ENCODE assay signal across 14 cellular contexts in genomic region chr9:97570899-97571298, GRCh38.
DNase-seq lines count a peak whose midpoint lies in the region; ATAC-seq and TF ChIP-seq lines count a peak whose summit lies in the region.
"Had no signal": no experiment of that assay in that cellular context is flagged by ENCODE, and none has a peak within 500 bp of the region (broad histone marks: within the 10 kb centered on the region; RNA-seq: fewer than 3 reads in every experiment).

No MANE protein-coding gene starts in this region.

- peak; percentile 92 to 96 (median 94) for ATAC-seq in heart left ventricle
- no peak for ATAC-seq in GM19324 (IDR thresholded peaks at IDR 0.05; ENCODE audit: low FRiP score, unreplicated experiment)
- no peak for ATAC-seq in HG02852 (IDR thresholded peaks at IDR 0.05; ENCODE audit: unreplicated experiment)
- ATAC-seq: K562 had no signal

- TF ChIP-seq POLR2A in heart left ventricle (IDR thresholded peaks at IDR 0.05): no peak

- intact Hi-C loops in heart left ventricle (cut with DNase I): no loop called here

- H3K27ac ChIP-seq in angular gyrus (ENCODE audit: low read depth, low read length) (peak overlapping the region; percentile 46), heart left ventricle (peak overlapping the region in 10 of 12 donors; percentile 39 to 80 (median 70))
- H3K27ac ChIP-seq: ovary, SK-N-MC had no signal

- H3K36me3 ChIP-seq in heart left ventricle (peaks cover 0 to 72% (median 46%) of the 10 kb centered on the region in 9 donors), BE2C (peaks cover 96% of the 10 kb centered on the region)
- H3K36me3 ChIP-seq: ovary had no signal

- peak; percentile 80 for DNase-seq in DMS 273 (lab: John Stamatoyannopoulos, UW; ENCODE audit: unreplicated experiment)
- DNase-seq in heart left ventricle: peak; percentile 81 to 93 (median 81)
- peak; percentile 57 for DNase-seq in pons (ENCODE audit: low spot score)
- no peak for DNase-seq in HT-29 (ENCODE audit: low spot score)
- DNase-seq in BE2C: no peak
- DNase-seq: DND-41; esophagus squamous epithelium; ovary; stimulated activated CD4-positive, alpha-beta T cell treated with anti-CD3 and anti-CD28 coated beads, Interleukin-2, amount 100 ng/mL, for 24 hours had no signal

- no peaks in the 10 kb centered on the region for H3K9me3 ChIP-seq in heart left ventricle
- no peaks in the 10 kb centered on the region for H3K9me3 ChIP-seq in BE2C
- H3K9me3 ChIP-seq: esophagus squamous epithelium, ovary had no signal

- H3K4me1 ChIP-seq in heart left ventricle (peaks cover 0 to 25% (median 7%) of the 10 kb centered on the region in 12 donors), BE2C (peaks cover 5% of the 10 kb centered on the region)

- H3K4me3 ChIP-seq in heart left ventricle: no peak overlapping the region
- no peak overlapping the region for H3K4me3 ChIP-seq in BE2C (ENCODE audit: low read depth, low read length)
- H3K4me3 ChIP-seq: esophagus squamous epithelium, K562, ovary, SK-N-MC had no signal

- 35 to 69% (median 54%) methylated on average over 6 of the region's 6 CpGs for WGBS in heart left ventricle, 4 donors

- H3K27me3 ChIP-seq in heart left ventricle: no peaks in the 10 kb centered on the region
- no peaks in the 10 kb centered on the region for H3K27me3 ChIP-seq in BE2C
- H3K27me3 ChIP-seq: esophagus squamous epithelium, ovary had no signal

- no peak for TF ChIP-seq CTCF in heart left ventricle (IDR thresholded peaks at IDR 0.05)
- TF ChIP-seq CTCF in BE2C (IDR thresholded peaks at IDR 0.05; ENCODE audit: low read depth, low read length): no peak

Comparison
In these comparisons a context has a peak if more than half of its experiments do, and no peak if none do; other contexts are left out.
1. DNase-seq: peak in DMS 273 (single experiment), heart left ventricle (5 of 5) and pons (single experiment); none in HT-29 (single experiment) and BE2C (single experiment).
2. ATAC-seq: peak in heart left ventricle (4 of 4); none in GM19324 (single experiment) and HG02852 (single experiment).